Comparison of ENCODE assay signal across 19 cellular contexts in the genomic region with DNA sequence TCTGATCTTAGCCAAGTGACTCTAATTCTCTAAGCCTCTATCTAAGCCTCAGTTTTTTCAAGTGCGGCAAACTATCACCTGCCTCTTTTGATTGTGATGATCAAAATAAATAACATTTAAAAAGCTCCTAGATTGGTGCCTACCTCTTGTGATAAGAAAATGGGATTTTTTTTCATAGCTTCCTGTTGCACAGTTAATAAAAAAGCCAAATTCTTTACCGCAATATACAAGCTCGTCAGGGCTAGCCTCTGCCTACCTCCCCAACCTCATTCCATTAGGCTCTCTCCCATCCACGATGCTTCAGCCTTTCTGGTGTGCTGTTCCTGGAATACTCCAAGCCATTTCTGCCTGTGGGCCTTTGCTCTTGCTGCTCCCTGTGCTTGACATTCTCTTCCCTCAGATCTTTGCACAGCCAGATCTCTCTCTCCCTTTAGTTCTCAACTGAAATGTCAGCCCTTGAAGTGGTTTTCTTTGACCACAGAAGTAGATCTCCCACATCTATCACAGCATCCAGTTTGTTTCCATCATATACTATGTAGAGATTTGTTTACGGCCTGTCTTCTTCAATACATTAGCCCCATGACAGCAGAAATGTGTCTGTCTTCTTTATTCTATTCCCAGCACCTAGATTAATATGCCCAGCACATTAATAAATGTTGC. TPM values are rescaled to one million over a fixed set of nuclear protein-coding genes. Genes with fewer than 3 reads are reported as not detected.
DNase-seq lines count a peak whose midpoint lies in the region; ATAC-seq and TF ChIP-seq lines count a peak whose summit lies in the region.
"Had no signal": no experiment of that assay in that cellular context is flagged by ENCODE, and none has a peak within 500 bp of the region (broad histone marks: within the 10 kb centered on the region; RNA-seq: fewer than 3 reads in every experiment).

No MANE protein-coding gene starts in this region.

- no peaks in the 10 kb centered on the region for H3K9me2 ChIP-seq in MM.1S (replicated peaks; ENCODE audit: insufficient read depth, low read length)

- H3K27me3 Mint-ChIP-seq in activated naive CD8-positive, alpha-beta T cell treated with anti-CD3 and anti-CD28 coated beads for 36 hours = peaks cover 16% of the 10 kb centered on the region

- no peak overlapping the region for H3K9ac ChIP-seq in MM.1S (ENCODE audit: low read length)
- H3K9ac ChIP-seq: BLaER1 treated with 17β-estradiol and CSF1 and Interleukin-3, amounts not matched to agents 10 nM and 100 nM had no signal

- H3K4me3 Mint-ChIP-seq in activated naive CD8-positive, alpha-beta T cell treated with anti-CD3 and anti-CD28 coated beads for 36 hours = peak overlapping the region; percentile 1

- peaks cover 4% of the 10 kb centered on the region for H3K4me1 ChIP-seq in thymus (ENCODE audit: control insufficient read depth, insufficient read depth, low read length)
- H3K4me1 ChIP-seq in MM.1S (ENCODE audit: low read length) = no peaks in the 10 kb centered on the region

- H3K9me3 Mint-ChIP-seq in activated naive CD4-positive, alpha-beta T cell treated with anti-CD3 and anti-CD28 coated beads, Interleukin-2, amount 50 U/mL, for 72 hours = peaks cover 4 to 10% of the 10 kb centered on the region in 2 donors
- peaks cover 10% of the 10 kb centered on the region for H3K9me3 Mint-ChIP-seq in activated naive CD8-positive, alpha-beta T cell treated with anti-CD3 and anti-CD28 coated beads for 36 hours

- peak; percentile 2 to 24 for DNase-seq in activated CD4-positive, alpha-beta T cell treated with anti-CD3 and anti-CD28 coated beads for 4 hours
- DNase-seq in activated CD4-positive, alpha-beta T cell treated with anti-CD3 and anti-CD28 coated beads for 48 hours = no peak
- no peak for DNase-seq in activated naive CD4-positive, alpha-beta T cell treated with anti-CD3 and anti-CD28 coated beads, Interleukin-2, amount 50 U/mL, for 72 hours (ENCODE audit: low spot score in 2 of 2)
- no peak for DNase-seq in activated naive CD4-positive, alpha-beta T cell treated with Interleukin-2 at 50 U/mL for 16 hours
- peak; percentile 3 for DNase-seq in activated naive CD8-positive, alpha-beta T cell treated with anti-CD3 and anti-CD28 coated beads for 36 hours
- DNase-seq in MM.1S (no peak), NCI-H774 (lab: John Stamatoyannopoulos, UW) (no peak)
- DNase-seq: 8988T; DMS53; HCEC 1CT; NCI-H1436 treated with DMSO at 0.1 percent for 48 hours; NCI-H2081 treated with DMSO at 0.1 percent for 48 hours; NCI-H2227 treated with DMSO at 0.1 percent for 48 hours; NCI-H526; NK-92 treated with Interleukin-12 subunit alpha and Interleukin-12 subunit beta, amount 100 ng/mL, for 24 hours had no signal

- peak overlapping the region; percentile 47 for H3K27ac ChIP-seq in thymus (ENCODE audit: low read depth)
- H3K27ac ChIP-seq in MM.1S (ENCODE audit: low read length) = no peak overlapping the region
- H3K27ac ChIP-seq: BLaER1 treated with 17β-estradiol and CSF1 and Interleukin-3, amounts not matched to agents 10 nM and 100 nM; RWPE1 had no signal

- H3K9me3 ChIP-seq in thymus (ENCODE audit: control insufficient read depth) (no peaks in the 10 kb centered on the region), MM.1S (replicated peaks; ENCODE audit: insufficient read depth, low read length) (no peaks in the 10 kb centered on the region)

- H3K36me3 ChIP-seq in thymus (ENCODE audit: control insufficient read depth, insufficient read depth) (no peaks in the 10 kb centered on the region), MM.1S (replicated peaks; ENCODE audit: insufficient read depth, low read length) (no peaks in the 10 kb centered on the region)
- H3K36me3 ChIP-seq: BLaER1 treated with 17β-estradiol and CSF1 and Interleukin-3, amounts not matched to agents 10 nM and 100 nM had no signal

- peaks cover 8% of the 10 kb centered on the region for H3K27me3 ChIP-seq in thymus (ENCODE audit: control insufficient read depth, insufficient read depth)
- no peaks in the 10 kb centered on the region for H3K27me3 ChIP-seq in MM.1S (replicated peaks; ENCODE audit: insufficient read depth, low read length)
- H3K27me3 ChIP-seq: BLaER1 treated with 17β-estradiol and CSF1 and Interleukin-3, amounts not matched to agents 10 nM and 100 nM had no signal

- TF ChIP-seq CTCF in MM.1S (IDR thresholded peaks at IDR 0.05; ENCODE audit: low read length) = no peak

- no peaks in the 10 kb centered on the region for H3K79me2 ChIP-seq in MM.1S (ENCODE audit: low read length)

- H3F3A ChIP-seq in MM.1S (ENCODE audit: insufficient read depth, low read length) = no peaks in the 10 kb centered on the region

- peaks cover 0 to 8% of the 10 kb centered on the region in 2 donors for H3K36me3 Mint-ChIP-seq in activated naive CD4-positive, alpha-beta T cell treated with anti-CD3 and anti-CD28 coated beads, Interleukin-2, amount 50 U/mL, for 72 hours
- peaks cover 2% of the 10 kb centered on the region for H3K36me3 Mint-ChIP-seq in activated naive CD8-positive, alpha-beta T cell treated with anti-CD3 and anti-CD28 coated beads for 36 hours

- no peak overlapping the region for H2AFZ ChIP-seq in MM.1S (ENCODE audit: low read length)

- WGBS in thymus = 50% methylated on average over 5 of the region's 5 CpGs

- no peak overlapping the region for H3K4me2 ChIP-seq in MM.1S (ENCODE audit: low read depth, low read length)

- ATAC-seq in activated naive CD4-positive, alpha-beta T cell treated with anti-CD3 and anti-CD28 coated beads, Interleukin-2, amount 50 U/mL, for 72 hours = peak; percentile 64 to 68
- ATAC-seq: GM12878 had no signal

- no peaks in the 10 kb centered on the region for H4K20me1 ChIP-seq in MM.1S (ENCODE audit: insufficient read depth, low read length)
- H4K20me1 ChIP-seq: BLaER1 treated with 17β-estradiol and CSF1 and Interleukin-3, amounts not matched to agents 10 nM and 100 nM had no signal

- H3K4me3 ChIP-seq in thymus (ENCODE audit: low read length) (no peak overlapping the region), MM.1S (ENCODE audit: low read length) (no peak overlapping the region)
- H3K4me3 ChIP-seq: BLaER1 treated with 17β-estradiol and CSF1 and Interleukin-3, amounts not matched to agents 10 nM and 100 nM; GM12878 had no signal

- H3K27ac Mint-ChIP-seq in activated naive CD4-positive, alpha-beta T cell treated with anti-CD3 and anti-CD28 coated beads, Interleukin-2, amount 50 U/mL, for 72 hours = peak overlapping the region in 1 of 2 donors; percentile 38
- H3K27ac Mint-ChIP-seq in activated naive CD8-positive, alpha-beta T cell treated with anti-CD3 and anti-CD28 coated beads for 36 hours = no peak overlapping the region

- H3K4me1 Mint-ChIP-seq in activated naive CD8-positive, alpha-beta T cell treated with anti-CD3 and anti-CD28 coated beads for 36 hours = peaks cover 16% of the 10 kb centered on the region

RNA-seq across cellular contexts. Expression of a gene that starts 48.8 kb away (rescaled TPM):
- 10 to 100 TPM; 14.8 to 19.4 TPM for total RNA-seq in activated naive CD4-positive, alpha-beta T cell treated with anti-CD3 and anti-CD28 coated beads, Interleukin-2, amount 50 U/mL, for 72 hours
- 10 to 100 TPM; 17.6 to 19.6 TPM for total RNA-seq in activated naive CD8-positive, alpha-beta T cell treated with anti-CD3 and anti-CD28 coated beads for 36 hours
- polyA plus RNA-seq in thymus = 16.5 TPM

Comparison
In these comparisons a context has a peak if more than half of its experiments do, and no peak if none do; other contexts are left out.
1. DNase-seq: peak in activated CD4-positive, alpha-beta T cell treated with anti-CD3 and anti-CD28 coated beads for 4 hours (2 of 2) and activated naive CD8-positive, alpha-beta T cell treated with anti-CD3 and anti-CD28 coated beads for 36 hours (single experiment); none in activated CD4-positive, alpha-beta T cell treated with anti-CD3 and anti-CD28 coated beads for 48 hours (single experiment), activated naive CD4-positive, alpha-beta T cell treated with anti-CD3 and anti-CD28 coated beads, Interleukin-2, amount 50 U/mL, for 72 hours (0 of 2), activated naive CD4-positive, alpha-beta T cell treated with Interleukin-2 at 50 U/mL for 16 hours (single experiment), MM.1S (single experiment) and NCI-H774 (single experiment).